In the genomic region with DNA sequence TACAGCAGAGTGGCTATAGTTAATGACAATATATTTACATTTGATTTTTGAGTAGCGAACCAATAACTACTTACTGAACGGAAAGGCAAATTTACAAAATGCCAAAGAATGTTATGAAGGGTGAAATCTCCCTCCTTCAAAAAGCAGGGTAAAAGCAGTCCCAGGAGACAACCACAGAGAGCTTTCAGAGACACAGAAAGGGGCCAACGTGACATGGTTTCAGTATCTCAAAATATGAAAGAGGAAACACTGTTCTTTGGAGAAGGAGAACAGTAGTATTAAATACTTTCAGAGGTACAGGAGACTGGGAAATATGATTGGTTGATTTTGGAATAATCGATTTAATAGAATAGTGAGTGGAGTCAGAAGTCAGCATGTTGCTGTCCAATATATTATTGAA, we compare ENCODE assay signal across 1 cellular context.
TF ChIP-seq lines count a peak whose summit lies in the region.

No MANE protein-coding gene starts in this region.

TF ChIP-seq in GM12878, 131 proteins besides CTCF, POLR2A, EP300 and RAD21 (continued from another document):
- TF ChIP-seq HSF1 (IDR thresholded peaks at IDR 0.05; ENCODE audit: low read depth, low read length), result no peak
- TF ChIP-seq SMARCA5 (IDR thresholded peaks at IDR 0.05), result no peak
- TF ChIP-seq SP1 (IDR thresholded peaks at IDR 0.05; ENCODE audit: low read depth, low read length), result no peak
- TF ChIP-seq EED (IDR thresholded peaks at IDR 0.05; ENCODE audit: low read depth), result no peak
- no peak for TF ChIP-seq ZBTB4 (CRISPR knock-in tag; IDR thresholded peaks at IDR 0.05)
- TF ChIP-seq, protein P1, sequence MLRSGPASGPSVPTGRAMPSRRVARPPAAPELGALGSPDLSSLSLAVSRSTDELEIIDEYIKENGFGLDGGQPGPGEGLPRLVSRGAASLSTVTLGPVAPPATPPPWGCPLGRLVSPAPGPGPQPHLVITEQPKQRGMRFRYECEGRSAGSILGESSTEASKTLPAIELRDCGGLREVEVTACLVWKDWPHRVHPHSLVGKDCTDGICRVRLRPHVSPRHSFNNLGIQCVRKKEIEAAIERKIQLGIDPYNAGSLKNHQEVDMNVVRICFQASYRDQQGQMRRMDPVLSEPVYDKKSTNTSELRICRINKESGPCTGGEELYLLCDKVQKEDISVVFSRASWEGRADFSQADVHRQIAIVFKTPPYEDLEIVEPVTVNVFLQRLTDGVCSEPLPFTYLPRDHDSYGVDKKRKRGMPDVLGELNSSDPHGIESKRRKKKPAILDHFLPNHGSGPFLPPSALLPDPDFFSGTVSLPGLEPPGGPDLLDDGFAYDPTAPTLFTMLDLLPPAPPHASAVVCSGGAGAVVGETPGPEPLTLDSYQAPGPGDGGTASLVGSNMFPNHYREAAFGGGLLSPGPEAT (IDR thresholded peaks at IDR 0.05; ENCODE audit: low read depth), result no peak
- TF ChIP-seq ZZZ3 (IDR thresholded peaks at IDR 0.05; ENCODE audit: control insufficient read depth, insufficient read length, low read depth), result no peak
- no peak for TF ChIP-seq IKZF2 (IDR thresholded peaks at IDR 0.05)
- TF ChIP-seq EGR1 (IDR thresholded peaks at IDR 0.05; ENCODE audit: borderline replicate concordance in 1 of 2, low read depth in 2 of 2, low read length in 2 of 2), result no peak
